2 cellular contexts compared by ENCODE assay signal in the genomic region with DNA sequence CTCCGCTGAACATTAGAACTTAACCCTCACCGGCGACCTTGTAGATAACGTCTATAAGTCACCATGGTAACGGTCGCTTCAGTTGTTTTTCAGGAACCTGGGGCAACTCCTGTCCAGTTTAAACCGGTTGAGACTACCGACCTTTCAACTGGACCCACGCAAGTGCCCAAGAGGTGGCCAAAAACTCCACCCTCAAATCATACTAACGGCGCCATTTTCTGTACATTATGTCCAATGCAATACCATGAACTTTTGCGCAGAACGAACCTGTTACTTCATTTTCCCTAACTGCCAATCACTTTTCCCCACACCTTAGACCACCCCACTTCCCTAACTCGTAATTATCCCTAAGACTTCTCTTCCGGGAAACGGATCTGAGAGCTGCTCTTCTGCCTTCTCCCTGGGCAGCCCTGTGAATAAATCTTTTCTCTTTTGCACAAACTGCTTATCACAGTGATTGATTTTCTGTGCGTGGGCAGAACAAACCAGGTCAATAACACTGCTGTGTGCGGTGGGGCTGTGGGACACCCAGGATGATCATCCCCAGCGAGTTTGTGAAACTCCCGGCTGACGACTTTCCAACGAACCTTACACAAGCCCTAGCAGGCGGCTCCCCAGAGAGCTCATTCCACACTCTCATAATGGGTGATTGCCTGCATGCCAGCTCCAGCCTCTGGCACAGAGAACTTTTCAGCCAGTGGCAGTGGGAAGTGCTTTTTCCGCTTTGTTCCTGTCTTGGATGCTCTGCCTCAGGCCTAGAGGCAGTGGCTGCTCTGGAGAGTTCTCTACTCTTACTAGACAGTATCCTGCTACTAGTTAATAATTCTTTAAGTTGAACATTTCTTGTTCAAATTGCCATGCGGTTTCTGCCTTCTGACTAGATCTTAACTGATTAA.
TF ChIP-seq lines count a peak whose summit lies in the region.

No MANE protein-coding gene starts in this region.

TF ChIP-seq in HepG2, 621 proteins besides CTCF, POLR2A, EP300 and RAD21 (continues in another document):
- TF ChIP-seq RFXAP (CRISPR knock-in tag; IDR thresholded peaks at IDR 0.05; ENCODE audit: borderline replicate concordance) (peak; percentile 69; the same call in 1 of the 2 replicates), SP4 (CRISPR knock-in tag; IDR thresholded peaks at IDR 0.05) (0 out of 2 replicates have a peak, but pooled peaks have one; percentile 2), ZNF788 (CRISPR knock-in tag; IDR thresholded peaks at IDR 0.05; ENCODE audit: borderline replicate concordance) (no peak), BCL6 (CRISPR knock-in tag; IDR thresholded peaks at IDR 0.05) (peak; percentile 63), SOX5 (CRISPR knock-in tag; IDR thresholded peaks at IDR 0.05; ENCODE audit: borderline replicate concordance) (no peak), ZFY (CRISPR knock-in tag; IDR thresholded peaks at IDR 0.05) (peak; percentile 29; the same call in 1 of the 2 replicates), RFX3 (CRISPR knock-in tag; IDR thresholded peaks at IDR 0.05) (peak; percentile 68), ISL2 (CRISPR knock-in tag; IDR thresholded peaks at IDR 0.05) (peak; percentile 34; the same call in 1 of the 2 replicates), ZNF781 (CRISPR knock-in tag; IDR thresholded peaks at IDR 0.05; ENCODE audit: borderline replicate concordance, not compliant biosample characterization) (peak; percentile 21), ZNF510 (CRISPR knock-in tag; IDR thresholded peaks at IDR 0.05; ENCODE audit: low read depth) (no peak), ZMAT3 (CRISPR knock-in tag; conservative IDR thresholded peaks at IDR 0.05) (0 out of 2 replicates have a peak, but pooled peaks have one; percentile 28), SAP130 (CRISPR knock-in tag; IDR thresholded peaks at IDR 0.05; ENCODE audit: low read depth) (peak; percentile 48; the same call in 1 of the 2 replicates), ZNF263 (CRISPR knock-in tag; IDR thresholded peaks at IDR 0.05) (peak; percentile 48; the same call in 1 of the 2 replicates), PHF5A (CRISPR knock-in tag; IDR thresholded peaks at IDR 0.05; ENCODE audit: low read depth, unreplicated experiment) (no peak), ZMYM2 (CRISPR knock-in tag; IDR thresholded peaks at IDR 0.05) (no peak), ZBTB38 (CRISPR knock-in tag; IDR thresholded peaks at IDR 0.05) (peak; percentile 60; the same call in 1 of the 2 replicates), ZNF292 (CRISPR knock-in tag; IDR thresholded peaks at IDR 0.05; ENCODE audit: borderline replicate concordance, low read depth) (peak; percentile 9; the same call in 1 of the 2 replicates), SP2 (CRISPR knock-in tag; IDR thresholded peaks at IDR 0.05) (no peak), FOXJ3 (CRISPR knock-in tag; IDR thresholded peaks at IDR 0.05; ENCODE audit: borderline replicate concordance) (peak; percentile 57; the same call in 1 of the 2 replicates), MXD3 (CRISPR knock-in tag; IDR thresholded peaks at IDR 0.05) (0 out of 2 replicates have a peak, but pooled peaks have one; percentile 26), ZNF224 (CRISPR knock-in tag; IDR thresholded peaks at IDR 0.05) (0 out of 2 replicates have a peak, but pooled peaks have one; percentile 24), HNRNPK (IDR thresholded peaks at IDR 0.05; ENCODE audit: low read depth, low read length, poor library complexity, severe bottlenecking) (no peak)
- TF ChIP-seq, protein P1, sequence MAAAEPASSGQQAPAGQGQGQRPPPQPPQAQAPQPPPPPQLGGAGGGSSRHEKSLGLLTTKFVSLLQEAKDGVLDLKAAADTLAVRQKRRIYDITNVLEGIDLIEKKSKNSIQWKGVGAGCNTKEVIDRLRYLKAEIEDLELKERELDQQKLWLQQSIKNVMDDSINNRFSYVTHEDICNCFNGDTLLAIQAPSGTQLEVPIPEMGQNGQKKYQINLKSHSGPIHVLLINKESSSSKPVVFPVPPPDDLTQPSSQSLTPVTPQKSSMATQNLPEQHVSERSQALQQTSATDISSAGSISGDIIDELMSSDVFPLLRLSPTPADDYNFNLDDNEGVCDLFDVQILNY (CRISPR knock-in tag; conservative IDR thresholded peaks at IDR 0.05): no peak
- TF ChIP-seq, protein P2, sequence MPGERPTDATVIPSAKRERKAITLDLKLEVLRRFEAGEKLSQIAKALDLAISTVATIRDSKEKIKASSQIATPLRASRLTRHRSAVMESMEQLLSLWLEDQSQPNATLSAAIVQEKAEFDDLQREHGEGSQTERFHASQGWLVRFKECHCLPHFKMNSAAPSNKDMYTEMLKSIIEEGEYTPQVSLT (CRISPR knock-in tag; IDR thresholded peaks at IDR 0.05; ENCODE audit: borderline replicate concordance, low read depth): no peak
- TF ChIP-seq, protein P3, sequence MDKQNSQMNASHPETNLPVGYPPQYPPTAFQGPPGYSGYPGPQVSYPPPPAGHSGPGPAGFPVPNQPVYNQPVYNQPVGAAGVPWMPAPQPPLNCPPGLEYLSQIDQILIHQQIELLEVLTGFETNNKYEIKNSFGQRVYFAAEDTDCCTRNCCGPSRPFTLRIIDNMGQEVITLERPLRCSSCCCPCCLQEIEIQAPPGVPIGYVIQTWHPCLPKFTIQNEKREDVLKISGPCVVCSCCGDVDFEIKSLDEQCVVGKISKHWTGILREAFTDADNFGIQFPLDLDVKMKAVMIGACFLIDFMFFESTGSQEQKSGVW (CRISPR knock-in tag; IDR thresholded peaks at IDR 0.05; ENCODE audit: borderline replicate concordance): no peak
- TF ChIP-seq, protein P4, sequence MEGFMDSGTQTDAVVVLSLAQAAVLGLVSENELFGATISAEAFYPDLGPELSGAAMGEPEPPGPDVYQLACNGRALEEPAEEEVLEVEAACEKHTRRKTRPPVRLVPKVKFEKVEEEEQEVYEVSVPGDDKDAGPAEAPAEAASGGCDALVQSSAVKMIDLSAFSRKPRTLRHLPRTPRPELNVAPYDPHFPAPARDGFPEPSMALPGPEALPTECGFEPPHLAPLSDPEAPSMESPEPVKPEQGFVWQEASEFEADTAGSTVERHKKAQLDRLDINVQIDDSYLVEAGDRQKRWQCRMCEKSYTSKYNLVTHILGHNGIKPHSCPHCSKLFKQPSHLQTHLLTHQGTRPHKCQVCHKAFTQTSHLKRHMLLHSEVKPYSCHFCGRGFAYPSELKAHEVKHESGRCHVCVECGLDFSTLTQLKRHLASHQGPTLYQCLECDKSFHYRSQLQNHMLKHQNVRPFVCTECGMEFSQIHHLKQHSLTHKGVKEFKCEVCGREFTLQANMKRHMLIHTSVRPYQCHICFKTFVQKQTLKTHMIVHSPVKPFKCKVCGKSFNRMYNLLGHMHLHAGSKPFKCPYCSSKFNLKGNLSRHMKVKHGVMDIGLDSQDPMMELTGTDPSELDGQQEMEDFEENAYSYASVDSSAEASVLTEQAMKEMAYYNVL (CRISPR knock-in tag; IDR thresholded peaks at IDR 0.05; ENCODE audit: borderline replicate concordance): no peak

TF ChIP-seq in SK-N-SH treated with all-trans-retinoic acid at 6 μM for 48 hours, 23 proteins besides CTCF, POLR2A, EP300 and RAD21:
- TF ChIP-seq BACH2 (CRISPR knock-in tag; IDR thresholded peaks at IDR 0.05; ENCODE audit: borderline replicate concordance) (no peak), TCF4 (CRISPR knock-in tag; IDR thresholded peaks at IDR 0.05; ENCODE audit: borderline replicate concordance) (no peak), TSHZ2 (CRISPR knock-in tag; IDR thresholded peaks at IDR 0.05) (no peak), ARNTL (CRISPR knock-in tag; IDR thresholded peaks at IDR 0.05; ENCODE audit: borderline replicate concordance, low read depth) (no peak), TOX (CRISPR knock-in tag; IDR thresholded peaks at IDR 0.05; ENCODE audit: borderline replicate concordance) (no peak), CREB5 (CRISPR knock-in tag; IDR thresholded peaks at IDR 0.05; ENCODE audit: low read depth) (no peak), CSRNP3 (CRISPR knock-in tag; IDR thresholded peaks at IDR 0.05) (no peak), ZC3H10 (CRISPR knock-in tag; IDR thresholded peaks at IDR 0.05) (no peak), ZFP30 (CRISPR knock-in tag; IDR thresholded peaks at IDR 0.05) (no peak), POU6F1 (CRISPR knock-in tag; IDR thresholded peaks at IDR 0.05; ENCODE audit: borderline replicate concordance, low read depth) (no peak), OSR1 (CRISPR knock-in tag; IDR thresholded peaks at IDR 0.05) (no peak), ZNF8 (CRISPR knock-in tag; IDR thresholded peaks at IDR 0.05) (no peak), ESRRG (CRISPR knock-in tag; IDR thresholded peaks at IDR 0.05) (no peak), ZNF565 (CRISPR knock-in tag; conservative IDR thresholded peaks at IDR 0.05; ENCODE audit: low read depth) (no peak), GLIS3 (CRISPR knock-in tag; IDR thresholded peaks at IDR 0.05) (no peak), PATZ1 (CRISPR knock-in tag; IDR thresholded peaks at IDR 0.05; ENCODE audit: borderline replicate concordance) (no peak), RARB (CRISPR knock-in tag; IDR thresholded peaks at IDR 0.05) (no peak), ZFP3 (CRISPR knock-in tag; IDR thresholded peaks at IDR 0.05) (no peak), PPARA (CRISPR knock-in tag; IDR thresholded peaks at IDR 0.05; ENCODE audit: borderline replicate concordance) (no peak), ISL1 (CRISPR knock-in tag; IDR thresholded peaks at IDR 0.05) (no peak)
TF ChIP-seq in SK-N-SH treated with all-trans-retinoic acid at 6 μM for 48 hours: peak in this region for 0.
